Comparison of ENCODE assay signal across 11 cellular contexts in the genomic region with DNA sequence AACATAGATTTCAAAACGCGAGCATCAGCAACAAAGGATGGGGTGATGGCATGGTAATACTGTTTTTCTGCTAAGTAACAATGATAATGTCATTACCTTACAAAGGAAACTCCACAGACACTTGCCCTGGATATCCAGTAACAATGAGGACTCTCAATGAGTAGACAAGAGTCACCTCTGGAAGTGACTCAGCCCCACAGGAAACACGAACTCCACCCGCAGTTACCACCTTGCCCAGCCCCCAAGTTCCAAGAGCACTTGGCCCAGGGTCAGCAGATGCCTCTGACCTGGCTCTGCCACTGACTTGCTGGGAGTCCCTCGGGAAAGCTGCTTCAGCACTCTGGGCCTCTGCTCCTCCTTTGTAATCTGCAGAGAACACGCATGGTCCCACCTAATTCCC.
A peak's percentile ranks its signal among the peaks of the same experiment; 100 is the strongest.
DNase-seq lines count a peak whose midpoint lies in the region; ATAC-seq and TF ChIP-seq lines count a peak whose summit lies in the region.
"Had no signal": no experiment of that assay in that cellular context is flagged by ENCODE, and none has a peak within 500 bp of the region (broad histone marks: within the 10 kb centered on the region; RNA-seq: fewer than 3 reads in every experiment).

No MANE protein-coding gene starts in this region.

- CTCF ChIA-PET in CD4-positive, alpha-beta T cell (lab: Charles Lee) = interaction anchor here (0.8 to 0.9 kb wide), 2 partner anchors 9 to 32 kb away, joined by 3 read pairs; no protein-coding TSS in a partner anchor
- CTCF ChIA-PET in activated naive CD4-positive, alpha-beta T cell treated with anti-CD3 and anti-CD28 coated beads for 36 hours (lab: Charles Lee) = interaction anchor here (1.5 kb wide), 1 partner anchor 28 kb away, joined by 3 read pairs; no protein-coding TSS in a partner anchor

- H3K27me3 Mint-ChIP-seq in CD4-positive, alpha-beta T cell = no peaks in the 10 kb centered on the region
- H3K27me3 Mint-ChIP-seq in activated naive CD4-positive, alpha-beta T cell treated with anti-CD3 and anti-CD28 coated beads for 36 hours (ENCODE audit: low read depth) = no peaks in the 10 kb centered on the region
- H3K27me3 Mint-ChIP-seq in glutamatergic neuron (ENCODE audit: unreplicated experiment) = no peaks in the 10 kb centered on the region

- peak overlapping the region; percentile 31 for H2BK12ac ChIP-seq in trophoblast cell (ENCODE audit: low read length)

- no peak overlapping the region for H3K14ac ChIP-seq in trophoblast cell (ENCODE audit: low read length)

- H3K79me1 ChIP-seq in trophoblast cell (ENCODE audit: low read length) = peaks cover 5% of the 10 kb centered on the region

- no peaks in the 10 kb centered on the region for H3K9me2 ChIP-seq in MM.1S (replicated peaks; ENCODE audit: insufficient read depth, low read length)

- H3K4ac ChIP-seq in trophoblast cell (ENCODE audit: low read depth, low read length) = no peak overlapping the region

- no peaks in the 10 kb centered on the region for H3K27me3 ChIP-seq in CD4-positive, alpha-beta T cell (ENCODE audit: control insufficient read depth, insufficient read depth, low read length)
- H3K27me3 ChIP-seq in trophoblast cell (ENCODE audit: insufficient read depth, low read length) (no peaks in the 10 kb centered on the region), MM.1S (replicated peaks; ENCODE audit: insufficient read depth, low read length) (no peaks in the 10 kb centered on the region)

- H3K36me3 Mint-ChIP-seq in CD4-positive, alpha-beta T cell (ENCODE audit: low read depth) = peaks cover 61% of the 10 kb centered on the region
- H3K36me3 Mint-ChIP-seq in activated naive CD4-positive, alpha-beta T cell treated with anti-CD3 and anti-CD28 coated beads for 36 hours (ENCODE audit: low read depth) = peaks cover 8% of the 10 kb centered on the region
- no peaks in the 10 kb centered on the region for H3K36me3 Mint-ChIP-seq in glutamatergic neuron (ENCODE audit: unreplicated experiment)

- intact Hi-C loops in CD4-positive, alpha-beta T cell (cut with DNase I, micrococcal nuclease) = no loop called here
- intact Hi-C loops in activated naive CD4-positive, alpha-beta T cell treated with anti-CD3 and anti-CD28 coated beads for 36 hours (cut with micrococcal nuclease) = loop anchor here (1.0 to 2.0 kb wide), 2 partner anchors 58 to 71 kb away; no protein-coding TSS in a partner anchor

- H4K20me1 ChIP-seq in MM.1S (ENCODE audit: insufficient read depth, low read length) = no peaks in the 10 kb centered on the region

- no peaks in the 10 kb centered on the region for H3K9me3 ChIP-seq in CD4-positive, alpha-beta T cell (ENCODE audit: control insufficient read depth, low read length)
- H3K9me3 ChIP-seq in trophoblast cell (ENCODE audit: insufficient read depth, low read depth, low read length) = no peaks in the 10 kb centered on the region
- no peaks in the 10 kb centered on the region for H3K9me3 ChIP-seq in MM.1S (replicated peaks; ENCODE audit: insufficient read depth, low read length)

- peak overlapping the region; percentile 37 for H2AK5ac ChIP-seq in trophoblast cell (ENCODE audit: low read length)

- H3K4me2 ChIP-seq in trophoblast cell (ENCODE audit: low read length) (no peak overlapping the region), MM.1S (ENCODE audit: low read depth, low read length) (no peak overlapping the region)

- H3K79me2 ChIP-seq in trophoblast cell (ENCODE audit: control insufficient read depth, insufficient read depth, low read length, poor library complexity) (peaks cover 2% of the 10 kb centered on the region), MM.1S (ENCODE audit: low read length) (no peaks in the 10 kb centered on the region)

- ATAC-seq in CD4-positive, alpha-beta T cell (ENCODE audit: poor library complexity) = peak; percentile 52
- ATAC-seq in HG03460 (IDR thresholded peaks at IDR 0.05; ENCODE audit: unreplicated experiment) = no peak

- H3K9ac ChIP-seq in trophoblast cell (ENCODE audit: low read length) = no peak overlapping the region
- H3K9ac ChIP-seq in MM.1S (ENCODE audit: low read length) = no peak overlapping the region

- POLR2A ChIA-PET in CD4-positive, alpha-beta T cell (lab: Charles Lee) = interaction anchor here (1.7 kb wide), 1 partner anchor 15 kb away, joined by 4 read pairs; no protein-coding TSS in a partner anchor

- peaks cover 9% of the 10 kb centered on the region; the same call in 1 of the 2 replicates for H3F3A ChIP-seq in MM.1S (ENCODE audit: insufficient read depth, low read length)

- peaks cover 29% of the 10 kb centered on the region for H3K4me1 Mint-ChIP-seq in CD4-positive, alpha-beta T cell (ENCODE audit: low read depth)
- H3K4me1 Mint-ChIP-seq in activated naive CD4-positive, alpha-beta T cell treated with anti-CD3 and anti-CD28 coated beads for 36 hours (ENCODE audit: low read depth) = peaks cover 65% of the 10 kb centered on the region
- H3K4me1 Mint-ChIP-seq in glutamatergic neuron (ENCODE audit: low read depth, unreplicated experiment) = peaks cover 5% of the 10 kb centered on the region

- peak overlapping the region; percentile 51 for H2BK120ac ChIP-seq in trophoblast cell (ENCODE audit: insufficient read depth, low read length, poor library complexity)

- H3K9me3 Mint-ChIP-seq in CD4-positive, alpha-beta T cell = no peaks in the 10 kb centered on the region
- H3K9me3 Mint-ChIP-seq in activated naive CD4-positive, alpha-beta T cell treated with anti-CD3 and anti-CD28 coated beads for 36 hours = no peaks in the 10 kb centered on the region
- no peaks in the 10 kb centered on the region for H3K9me3 Mint-ChIP-seq in glutamatergic neuron (ENCODE audit: unreplicated experiment)

- no peak overlapping the region for H3K27ac ChIP-seq in CD4-positive, alpha-beta T cell (ENCODE audit: low read depth, low read length)
- H3K27ac ChIP-seq in trophoblast cell (ENCODE audit: low read depth, low read length) = peak overlapping the region; percentile 47
- H3K27ac ChIP-seq in MM.1S (ENCODE audit: low read length) = no peak overlapping the region

- peak overlapping the region; percentile 71 for H3K27ac Mint-ChIP-seq in CD4-positive, alpha-beta T cell
- H3K27ac Mint-ChIP-seq in activated naive CD4-positive, alpha-beta T cell treated with anti-CD3 and anti-CD28 coated beads for 36 hours = peak overlapping the region; percentile 90
- no peak overlapping the region for H3K27ac Mint-ChIP-seq in glutamatergic neuron (ENCODE audit: unreplicated experiment)

- H3K36me3 ChIP-seq in trophoblast cell (ENCODE audit: control insufficient read depth in 1 of 2, insufficient read depth in 2 of 2, low read length in 2 of 2) (peaks cover 0 to 3% of the 10 kb centered on the region in 2 experiments), MM.1S (replicated peaks; ENCODE audit: insufficient read depth, low read length) (no peaks in the 10 kb centered on the region)

- H2AFZ ChIP-seq in trophoblast cell (ENCODE audit: insufficient read depth, low read length, poor library complexity) = no peak overlapping the region
- H2AFZ ChIP-seq in MM.1S (ENCODE audit: low read length) = no peak overlapping the region

- H3K4me3 ChIP-seq in trophoblast cell (ENCODE audit: low read depth, low read length) = no peak overlapping the region
- no peak overlapping the region for H3K4me3 ChIP-seq in MM.1S (ENCODE audit: low read length)

- peak overlapping the region; percentile 40 for H2BK5ac ChIP-seq in trophoblast cell (ENCODE audit: low read depth, low read length, poor library complexity)

- peaks cover 10 to 20% of the 10 kb centered on the region in 2 experiments for H3K4me1 ChIP-seq in trophoblast cell (ENCODE audit: control insufficient read depth in 1 of 2, insufficient read depth in 2 of 2, low read length in 2 of 2)
- peaks cover 15% of the 10 kb centered on the region for H3K4me1 ChIP-seq in MM.1S (ENCODE audit: low read length)

- WGBS in trophoblast cell (ENCODE audit: extremely low coverage, insufficient coverage, insufficient read length) = no CpG with 5 or more reads among the region's 6 CpGs

- H4K91ac ChIP-seq in trophoblast cell (ENCODE audit: low read depth, low read length) = no peak overlapping the region

- peak in 7 of 10 experiments; percentile 2 to 34 (median 6) for DNase-seq in CD4-positive, alpha-beta T cell
- peak; percentile 55 for DNase-seq in SW480 (ENCODE audit: low spot score)
- DNase-seq in activated naive CD4-positive, alpha-beta T cell treated with anti-CD3 and anti-CD28 coated beads for 36 hours = peak; percentile 68
- DNase-seq in trophoblast cell = no peak
- DNase-seq in MM.1S = no peak
- no peak for DNase-seq in epidermal melanocyte (ENCODE audit: insufficient read length, low spot score)
- DNase-seq in glutamatergic neuron = no peak
- DNase-seq: COR-L47, kidney glomerular epithelial cell, SIG-M5 had no signal

- no peak overlapping the region for H3K23ac ChIP-seq in trophoblast cell (ENCODE audit: low read length)

- H3K4me3 Mint-ChIP-seq in CD4-positive, alpha-beta T cell = no peak overlapping the region
- no peak overlapping the region for H3K4me3 Mint-ChIP-seq in activated naive CD4-positive, alpha-beta T cell treated with anti-CD3 and anti-CD28 coated beads for 36 hours
- H3K4me3 Mint-ChIP-seq in glutamatergic neuron (ENCODE audit: unreplicated experiment) = no peak overlapping the region

- no peak for TF ChIP-seq CTCF in CD4-positive, alpha-beta T cell (IDR thresholded peaks at IDR 0.05)
- no peak for TF ChIP-seq CTCF in MM.1S (IDR thresholded peaks at IDR 0.05; ENCODE audit: low read length)
- TF ChIP-seq CTCF in glutamatergic neuron (IDR thresholded peaks at IDR 0.05; ENCODE audit: partially characterized antibody, unreplicated experiment) = no peak

- H4K8ac ChIP-seq in trophoblast cell (ENCODE audit: low read depth, low read length) = peak overlapping the region; percentile 11

- H4K12ac ChIP-seq in trophoblast cell (ENCODE audit: low read depth, low read length) = no peak overlapping the region

- peak overlapping the region; percentile 37 for H3K18ac ChIP-seq in trophoblast cell (ENCODE audit: low read length)

Comparison
In these comparisons a context has a peak if more than half of its experiments do, and no peak if none do; other contexts are left out.
1. DNase-seq: peak in CD4-positive, alpha-beta T cell (7 of 10), SW480 (single experiment) and activated naive CD4-positive, alpha-beta T cell treated with anti-CD3 and anti-CD28 coated beads for 36 hours (single experiment); none in trophoblast cell (0 of 2), MM.1S (single experiment), epidermal melanocyte (single experiment) and glutamatergic neuron (single experiment).